In genomic region chr5:58999804-59000595, GRCh38 we compare ENCODE assay signal across 1 cellular context.
TF ChIP-seq lines count a peak whose summit lies in the region.

No MANE protein-coding gene starts in this region.

TF ChIP-seq in H1, 55 proteins besides CTCF, POLR2A, EP300 and RAD21 (continued from another document):
- TF ChIP-seq SP1 (IDR thresholded peaks at IDR 0.05; ENCODE audit: low read depth, low read length) (peak; percentile 55; the same call in 1 of the 2 replicates), E2F6 (IDR thresholded peaks at IDR 0.05) (no peak), CHD2 (IDR thresholded peaks at IDR 0.05; ENCODE audit: low read length) (no peak), MAFK (IDR thresholded peaks at IDR 0.05; ENCODE audit: low read depth, low read length) (no peak), BRCA1 (IDR thresholded peaks at IDR 0.05; ENCODE audit: low read depth, low read length) (no peak), NANOG (IDR thresholded peaks at IDR 0.05; ENCODE audit: insufficient read depth, low read depth, low read length, poor library complexity, severe bottlenecking) (no peak), RFX5 (IDR thresholded peaks at IDR 0.05; ENCODE audit: borderline replicate concordance, low read depth, low read length) (no peak), TBP (IDR thresholded peaks at IDR 0.05; ENCODE audit: low read depth, low read length) (no peak), EGR1 (IDR thresholded peaks at IDR 0.05; ENCODE audit: borderline replicate concordance, low read depth, low read length) (no peak)
